10 cellular contexts compared by ENCODE assay signal in the genomic region with DNA sequence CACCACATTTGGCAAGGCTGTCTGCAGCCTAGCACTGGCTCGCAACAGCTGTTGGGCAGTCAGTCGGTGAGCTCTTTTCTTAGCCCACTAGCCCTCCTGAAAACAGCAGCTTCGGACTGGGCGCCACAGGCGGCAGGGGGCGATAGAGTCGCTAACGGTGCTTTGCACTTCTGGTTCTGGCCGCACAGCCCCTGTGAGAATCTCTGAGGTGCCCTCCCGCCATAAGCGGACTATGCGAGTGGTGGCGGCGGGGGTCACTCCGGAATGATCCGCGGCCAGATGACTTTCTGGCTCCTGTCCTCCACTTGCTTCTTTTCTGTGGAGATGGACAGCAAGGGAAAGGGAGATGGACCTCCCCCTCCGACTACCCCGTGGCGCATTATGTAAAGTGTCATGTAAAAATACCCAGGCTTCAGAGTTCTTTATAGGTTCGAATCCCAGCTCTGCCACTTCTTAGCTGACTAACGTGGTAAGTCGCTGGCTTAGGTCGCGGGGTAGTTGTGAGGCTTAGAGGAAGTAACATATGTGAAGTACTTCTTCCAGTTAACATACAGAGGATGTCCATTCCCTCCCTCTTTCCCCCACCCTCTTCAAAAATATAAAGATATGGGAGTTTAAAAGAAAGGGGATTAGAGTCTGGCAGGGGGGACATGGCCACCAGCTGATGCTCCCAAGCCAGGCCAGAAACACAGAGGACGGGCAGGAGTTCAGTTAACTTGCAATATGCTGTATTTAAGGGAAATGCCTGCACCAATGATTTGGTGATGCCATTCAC. TPM values are rescaled to one million over a fixed set of nuclear protein-coding genes. Genes with fewer than 3 reads are reported as not detected.
DNase-seq lines count a peak whose midpoint lies in the region; ATAC-seq and TF ChIP-seq lines count a peak whose summit lies in the region.
"Had no signal": no experiment of that assay in that cellular context is flagged by ENCODE, and none has a peak within 500 bp of the region (broad histone marks: within the 10 kb centered on the region; RNA-seq: fewer than 3 reads in every experiment).

No MANE protein-coding gene starts in this region.

- peaks cover 46 to 57% of the 10 kb centered on the region in 2 donors for H3K27me3 Mint-ChIP-seq in T-cell

- peak; percentile 94 for ATAC-seq in SK-N-SH treated with all-trans-retinoic acid at 6 μM for 48 hours
- ATAC-seq in T-cell (replicated peaks in 1 of 4) = no peak

- DNase-seq in NCI-H1417 (lab: John Stamatoyannopoulos, UW) (peak in 2 of 3 experiments; percentile 8 to 41), NCI-H1417 treated with DMSO at 0.1 percent for 48 hours (lab: John Stamatoyannopoulos, UW) (no peak), HEK293T (ENCODE audit: extremely low spot score) (peak; percentile 86), iPS-NIHi7 (ENCODE audit: extremely low spot score) (peak; percentile 85), T-cell (no peak), OCI-M1 (lab: John Stamatoyannopoulos, UW) (no peak)
- DNase-seq in stimulated activated naive CD4-positive, alpha-beta T cell treated with Interleukin-2 at 50 U/mL for 16 hours (lab: John Stamatoyannopoulos, UW) = no peak

- no peak overlapping the region for H3K27ac Mint-ChIP-seq in T-cell

- CTCF ChIA-PET in HEK293T (lab: Yijun Ruan, JAX) (interaction anchor here (0.5 to 2.1 kb wide), 14 partner anchors 10 to 579 kb away, joined by 3 to 7 read pairs (median 3); a partner anchor contains a TSS), T-cell (lab: Charles Lee) (interaction anchor here in 1 of 2 donors (0.7 to 1.3 kb wide), 2 partner anchors 16 to 31 kb away, joined by 3 to 4 read pairs; no protein-coding TSS in a partner anchor)

- H3K4me3 Mint-ChIP-seq in T-cell = no peak overlapping the region

- POLR2A ChIA-PET in HEK293T (lab: Yijun Ruan, JAX) (no interaction called here), T-cell (lab: Charles Lee) (no interaction called here)

- no peaks in the 10 kb centered on the region for H3K9me3 Mint-ChIP-seq in T-cell

- no peaks in the 10 kb centered on the region for H3K36me3 Mint-ChIP-seq in T-cell

- H3K4me1 Mint-ChIP-seq in T-cell = no peaks in the 10 kb centered on the region

TF ChIP-seq in HEK293T, 16 proteins besides CTCF, POLR2A, EP300 and RAD21:
- no peak for TF ChIP-seq FOXA1 (IDR thresholded peaks at IDR 0.05)
- no peak for TF ChIP-seq LEF1 (IDR thresholded peaks at IDR 0.05; ENCODE audit: borderline replicate concordance)
- no peak for TF ChIP-seq SUZ12 (IDR thresholded peaks at IDR 0.05)
- no peak for TF ChIP-seq SP1 (IDR thresholded peaks at IDR 0.05)
- TF ChIP-seq FOXK2 (IDR thresholded peaks at IDR 0.05) = no peak
- TF ChIP-seq ARNT (IDR thresholded peaks at IDR 0.05) = no peak
- no peak for TF ChIP-seq HDGF (IDR thresholded peaks at IDR 0.05; ENCODE audit: borderline replicate concordance)
- no peak for TF ChIP-seq CTBP1 (IDR thresholded peaks at IDR 0.05; ENCODE audit: borderline replicate concordance)
- TF ChIP-seq NFRKB (IDR thresholded peaks at IDR 0.05) = no peak
- TF ChIP-seq, protein P1, sequence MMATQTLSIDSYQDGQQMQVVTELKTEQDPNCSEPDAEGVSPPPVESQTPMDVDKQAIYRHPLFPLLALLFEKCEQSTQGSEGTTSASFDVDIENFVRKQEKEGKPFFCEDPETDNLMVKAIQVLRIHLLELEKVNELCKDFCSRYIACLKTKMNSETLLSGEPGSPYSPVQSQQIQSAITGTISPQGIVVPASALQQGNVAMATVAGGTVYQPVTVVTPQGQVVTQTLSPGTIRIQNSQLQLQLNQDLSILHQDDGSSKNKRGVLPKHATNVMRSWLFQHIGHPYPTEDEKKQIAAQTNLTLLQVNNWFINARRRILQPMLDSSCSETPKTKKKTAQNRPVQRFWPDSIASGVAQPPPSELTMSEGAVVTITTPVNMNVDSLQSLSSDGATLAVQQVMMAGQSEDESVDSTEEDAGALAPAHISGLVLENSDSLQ (IDR thresholded peaks at IDR 0.05) = no peak
- no peak for TF ChIP-seq TARDBP (IDR thresholded peaks at IDR 0.05)

TF ChIP-seq in SK-N-SH treated with all-trans-retinoic acid at 6 μM for 48 hours, 23 proteins besides CTCF, POLR2A, EP300 and RAD21:
- no peak for TF ChIP-seq BACH2 (CRISPR knock-in tag; IDR thresholded peaks at IDR 0.05; ENCODE audit: borderline replicate concordance)
- TF ChIP-seq, protein P2, sequence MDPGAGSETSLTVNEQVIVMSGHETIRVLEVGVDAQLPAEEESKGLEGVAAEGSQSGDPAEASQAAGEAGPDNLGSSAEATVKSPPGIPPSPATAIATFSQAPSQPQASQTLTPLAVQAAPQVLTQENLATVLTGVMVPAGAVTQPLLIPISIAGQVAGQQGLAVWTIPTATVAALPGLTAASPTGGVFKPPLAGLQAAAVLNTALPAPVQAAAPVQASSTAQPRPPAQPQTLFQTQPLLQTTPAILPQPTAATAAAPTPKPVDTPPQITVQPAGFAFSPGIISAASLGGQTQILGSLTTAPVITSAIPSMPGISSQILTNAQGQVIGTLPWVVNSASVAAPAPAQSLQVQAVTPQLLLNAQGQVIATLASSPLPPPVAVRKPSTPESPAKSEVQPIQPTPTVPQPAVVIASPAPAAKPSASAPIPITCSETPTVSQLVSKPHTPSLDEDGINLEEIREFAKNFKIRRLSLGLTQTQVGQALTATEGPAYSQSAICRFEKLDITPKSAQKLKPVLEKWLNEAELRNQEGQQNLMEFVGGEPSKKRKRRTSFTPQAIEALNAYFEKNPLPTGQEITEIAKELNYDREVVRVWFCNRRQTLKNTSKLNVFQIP (CRISPR knock-in tag; IDR thresholded peaks at IDR 0.05; ENCODE audit: borderline replicate concordance, low read depth) = no peak
- TF ChIP-seq, protein P3, sequence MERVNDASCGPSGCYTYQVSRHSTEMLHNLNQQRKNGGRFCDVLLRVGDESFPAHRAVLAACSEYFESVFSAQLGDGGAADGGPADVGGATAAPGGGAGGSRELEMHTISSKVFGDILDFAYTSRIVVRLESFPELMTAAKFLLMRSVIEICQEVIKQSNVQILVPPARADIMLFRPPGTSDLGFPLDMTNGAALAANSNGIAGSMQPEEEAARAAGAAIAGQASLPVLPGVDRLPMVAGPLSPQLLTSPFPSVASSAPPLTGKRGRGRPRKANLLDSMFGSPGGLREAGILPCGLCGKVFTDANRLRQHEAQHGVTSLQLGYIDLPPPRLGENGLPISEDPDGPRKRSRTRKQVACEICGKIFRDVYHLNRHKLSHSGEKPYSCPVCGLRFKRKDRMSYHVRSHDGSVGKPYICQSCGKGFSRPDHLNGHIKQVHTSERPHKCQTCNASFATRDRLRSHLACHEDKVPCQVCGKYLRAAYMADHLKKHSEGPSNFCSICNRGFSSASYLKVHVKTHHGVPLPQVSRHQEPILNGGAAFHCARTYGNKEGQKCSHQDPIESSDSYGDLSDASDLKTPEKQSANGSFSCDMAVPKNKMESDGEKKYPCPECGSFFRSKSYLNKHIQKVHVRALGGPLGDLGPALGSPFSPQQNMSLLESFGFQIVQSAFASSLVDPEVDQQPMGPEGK (CRISPR knock-in tag; IDR thresholded peaks at IDR 0.05; ENCODE audit: borderline replicate concordance) = no peak
- no peak for TF ChIP-seq GLIS3 (CRISPR knock-in tag; IDR thresholded peaks at IDR 0.05)
- no peak for TF ChIP-seq ZFP30 (CRISPR knock-in tag; IDR thresholded peaks at IDR 0.05)
- TF ChIP-seq ZNF565 (CRISPR knock-in tag; conservative IDR thresholded peaks at IDR 0.05; ENCODE audit: low read depth) = no peak
- TF ChIP-seq ESRRG (CRISPR knock-in tag; IDR thresholded peaks at IDR 0.05) = no peak
- TF ChIP-seq ISL1 (CRISPR knock-in tag; IDR thresholded peaks at IDR 0.05) = no peak
- TF ChIP-seq, protein P4, sequence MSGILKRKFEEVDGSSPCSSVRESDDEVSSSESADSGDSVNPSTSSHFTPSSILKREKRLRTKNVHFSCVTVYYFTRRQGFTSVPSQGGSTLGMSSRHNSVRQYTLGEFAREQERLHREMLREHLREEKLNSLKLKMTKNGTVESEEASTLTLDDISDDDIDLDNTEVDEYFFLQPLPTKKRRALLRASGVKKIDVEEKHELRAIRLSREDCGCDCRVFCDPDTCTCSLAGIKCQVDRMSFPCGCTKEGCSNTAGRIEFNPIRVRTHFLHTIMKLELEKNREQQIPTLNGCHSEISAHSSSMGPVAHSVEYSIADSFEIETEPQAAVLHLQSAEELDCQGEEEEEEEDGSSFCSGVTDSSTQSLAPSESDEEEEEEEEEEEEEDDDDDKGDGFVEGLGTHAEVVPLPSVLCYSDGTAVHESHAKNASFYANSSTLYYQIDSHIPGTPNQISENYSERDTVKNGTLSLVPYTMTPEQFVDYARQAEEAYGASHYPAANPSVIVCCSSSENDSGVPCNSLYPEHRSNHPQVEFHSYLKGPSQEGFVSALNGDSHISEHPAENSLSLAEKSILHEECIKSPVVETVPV (CRISPR knock-in tag; IDR thresholded peaks at IDR 0.05) = no peak
- TF ChIP-seq OSR1 (CRISPR knock-in tag; IDR thresholded peaks at IDR 0.05) = no peak

RNA-seq across cellular contexts. Expression of a gene that starts 11.0 kb away (rescaled TPM):
- total RNA-seq in T-cell = not detected
- total RNA-seq: lung; T-helper 1 cell treated with Interleukin-12 subunit alpha and Interleukin-12 subunit beta and Interleukin-4 antibody, amounts not matched to agents 30 ng/mL and 1 ng/mL, for 36 hours had no signal

Comparison
In these comparisons a context has a peak if more than half of its experiments do, and no peak if none do; other contexts are left out.
1. DNase-seq: peak in NCI-H1417 (2 of 3), HEK293T (single experiment) and iPS-NIHi7 (single experiment); none in NCI-H1417 treated with DMSO at 0.1 percent for 48 hours (single experiment), stimulated activated naive CD4-positive, alpha-beta T cell treated with Interleukin-2 at 50 U/mL for 16 hours (single experiment), T-cell (0 of 34) and OCI-M1 (single experiment).